In genomic region chr19:54280025-54280424, GRCh38 we compare ENCODE assay signal across 7 cellular contexts. TPM values are rescaled to one million over a fixed set of nuclear protein-coding genes. Genes with fewer than 3 reads are reported as not detected.
"Had no signal": no experiment of that assay in that cellular context is flagged by ENCODE, and none has a peak within 500 bp of the region (broad histone marks: within the 10 kb centered on the region; RNA-seq: fewer than 3 reads in every experiment).

No MANE protein-coding gene starts in this region.

RNA-seq across cellular contexts. Expression of gene LILRB2, which starts 0.9 kb away (rescaled TPM):
- total RNA-seq: activated CD8-positive, alpha-beta T cell treated with anti-CD3 and anti-CD28 coated beads for 36 hours; LHCN-M2; M059J; SJSA1; T-helper 1 cell treated with Interleukin-12 subunit alpha and Interleukin-12 subunit beta and Interleukin-4 antibody, amounts not matched to agents 30 ng/mL and 1 ng/mL, for 36 hours had no signal

RNA-seq across cellular contexts. Expression of gene LILRB5, which starts 23.0 kb away (rescaled TPM):
- total RNA-seq: activated CD8-positive, alpha-beta T cell treated with anti-CD3 and anti-CD28 coated beads for 36 hours; LHCN-M2; M059J; SJSA1; T-helper 1 cell treated with Interleukin-12 subunit alpha and Interleukin-12 subunit beta and Interleukin-4 antibody, amounts not matched to agents 30 ng/mL and 1 ng/mL, for 36 hours had no signal
- polyA plus RNA-seq: IgD-negative memory B cell had no signal

RNA-seq across cellular contexts. Expression of gene LILRA5, which starts 32.9 kb away (rescaled TPM):
- total RNA-seq: activated CD8-positive, alpha-beta T cell treated with anti-CD3 and anti-CD28 coated beads for 36 hours; activated naive CD8-positive, alpha-beta T cell treated with anti-CD3 and anti-CD28 coated beads, Interleukin-2, amount 10 ng/mL, durations not matched to agents 7 days and 5 days; LHCN-M2; M059J; SJSA1; T-helper 1 cell treated with Interleukin-12 subunit alpha and Interleukin-12 subunit beta and Interleukin-4 antibody, amounts not matched to agents 30 ng/mL and 1 ng/mL, for 36 hours had no signal

RNA-seq across cellular contexts. Expression of gene LILRA6, which starts 37.4 kb away (rescaled TPM):
- total RNA-seq: activated CD8-positive, alpha-beta T cell treated with anti-CD3 and anti-CD28 coated beads for 36 hours; LHCN-M2; M059J; SJSA1 had no signal

RNA-seq across cellular contexts. Expression of gene LILRB3, which starts 57.2 kb away (rescaled TPM):
- total RNA-seq: activated CD8-positive, alpha-beta T cell treated with anti-CD3 and anti-CD28 coated beads for 36 hours; LHCN-M2; M059J; SJSA1 had no signal
